2 cellular contexts compared by ENCODE assay signal in the genomic region with DNA sequence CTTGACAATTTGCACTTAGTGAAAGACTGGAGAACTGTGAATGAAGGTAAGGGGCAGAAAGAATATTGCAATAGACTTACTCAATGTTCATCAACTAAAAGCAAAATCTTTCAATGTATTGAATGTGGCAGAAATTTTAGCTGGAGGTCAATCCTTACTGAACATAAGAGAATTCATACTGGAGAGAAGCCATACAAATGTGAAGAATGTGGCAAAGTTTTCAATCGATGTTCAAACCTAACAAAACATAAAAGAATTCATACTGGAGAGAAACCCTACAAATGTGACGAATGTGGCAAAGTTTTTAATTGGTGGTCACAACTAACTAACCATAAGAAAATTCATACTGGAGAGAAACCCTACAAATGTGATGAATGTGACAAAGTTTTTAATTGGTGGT.
TF ChIP-seq lines count a peak whose summit lies in the region.

No MANE protein-coding gene starts in this region.

TF ChIP-seq in IMR-90, 13 proteins besides CTCF, POLR2A, EP300 and RAD21 (continued from another document):
- no peak for TF ChIP-seq MXI1 (IDR thresholded peaks at IDR 0.05; ENCODE audit: borderline replicate concordance, low read depth, low read length)
- TF ChIP-seq, protein P1, sequence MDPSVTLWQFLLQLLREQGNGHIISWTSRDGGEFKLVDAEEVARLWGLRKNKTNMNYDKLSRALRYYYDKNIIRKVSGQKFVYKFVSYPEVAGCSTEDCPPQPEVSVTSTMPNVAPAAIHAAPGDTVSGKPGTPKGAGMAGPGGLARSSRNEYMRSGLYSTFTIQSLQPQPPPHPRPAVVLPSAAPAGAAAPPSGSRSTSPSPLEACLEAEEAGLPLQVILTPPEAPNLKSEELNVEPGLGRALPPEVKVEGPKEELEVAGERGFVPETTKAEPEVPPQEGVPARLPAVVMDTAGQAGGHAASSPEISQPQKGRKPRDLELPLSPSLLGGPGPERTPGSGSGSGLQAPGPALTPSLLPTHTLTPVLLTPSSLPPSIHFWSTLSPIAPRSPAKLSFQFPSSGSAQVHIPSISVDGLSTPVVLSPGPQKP (IDR thresholded peaks at IDR 0.05; ENCODE audit: borderline replicate concordance, low read depth, low read length): no peak
- TF ChIP-seq CHD1 (IDR thresholded peaks at IDR 0.05; ENCODE audit: low read depth, low read length): no peak
- no peak for TF ChIP-seq RFX5 (IDR thresholded peaks at IDR 0.05; ENCODE audit: low read depth, low read length)

TF ChIP-seq in SK-N-SH treated with all-trans-retinoic acid at 6 μM for 48 hours, 23 proteins besides CTCF, POLR2A, EP300 and RAD21 (continued from another document):
- TF ChIP-seq, protein P2, sequence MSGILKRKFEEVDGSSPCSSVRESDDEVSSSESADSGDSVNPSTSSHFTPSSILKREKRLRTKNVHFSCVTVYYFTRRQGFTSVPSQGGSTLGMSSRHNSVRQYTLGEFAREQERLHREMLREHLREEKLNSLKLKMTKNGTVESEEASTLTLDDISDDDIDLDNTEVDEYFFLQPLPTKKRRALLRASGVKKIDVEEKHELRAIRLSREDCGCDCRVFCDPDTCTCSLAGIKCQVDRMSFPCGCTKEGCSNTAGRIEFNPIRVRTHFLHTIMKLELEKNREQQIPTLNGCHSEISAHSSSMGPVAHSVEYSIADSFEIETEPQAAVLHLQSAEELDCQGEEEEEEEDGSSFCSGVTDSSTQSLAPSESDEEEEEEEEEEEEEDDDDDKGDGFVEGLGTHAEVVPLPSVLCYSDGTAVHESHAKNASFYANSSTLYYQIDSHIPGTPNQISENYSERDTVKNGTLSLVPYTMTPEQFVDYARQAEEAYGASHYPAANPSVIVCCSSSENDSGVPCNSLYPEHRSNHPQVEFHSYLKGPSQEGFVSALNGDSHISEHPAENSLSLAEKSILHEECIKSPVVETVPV (CRISPR knock-in tag; IDR thresholded peaks at IDR 0.05): no peak
- no peak for TF ChIP-seq OSR1 (CRISPR knock-in tag; IDR thresholded peaks at IDR 0.05)
- TF ChIP-seq ZFP30 (CRISPR knock-in tag; IDR thresholded peaks at IDR 0.05): no peak
- TF ChIP-seq, protein P3, sequence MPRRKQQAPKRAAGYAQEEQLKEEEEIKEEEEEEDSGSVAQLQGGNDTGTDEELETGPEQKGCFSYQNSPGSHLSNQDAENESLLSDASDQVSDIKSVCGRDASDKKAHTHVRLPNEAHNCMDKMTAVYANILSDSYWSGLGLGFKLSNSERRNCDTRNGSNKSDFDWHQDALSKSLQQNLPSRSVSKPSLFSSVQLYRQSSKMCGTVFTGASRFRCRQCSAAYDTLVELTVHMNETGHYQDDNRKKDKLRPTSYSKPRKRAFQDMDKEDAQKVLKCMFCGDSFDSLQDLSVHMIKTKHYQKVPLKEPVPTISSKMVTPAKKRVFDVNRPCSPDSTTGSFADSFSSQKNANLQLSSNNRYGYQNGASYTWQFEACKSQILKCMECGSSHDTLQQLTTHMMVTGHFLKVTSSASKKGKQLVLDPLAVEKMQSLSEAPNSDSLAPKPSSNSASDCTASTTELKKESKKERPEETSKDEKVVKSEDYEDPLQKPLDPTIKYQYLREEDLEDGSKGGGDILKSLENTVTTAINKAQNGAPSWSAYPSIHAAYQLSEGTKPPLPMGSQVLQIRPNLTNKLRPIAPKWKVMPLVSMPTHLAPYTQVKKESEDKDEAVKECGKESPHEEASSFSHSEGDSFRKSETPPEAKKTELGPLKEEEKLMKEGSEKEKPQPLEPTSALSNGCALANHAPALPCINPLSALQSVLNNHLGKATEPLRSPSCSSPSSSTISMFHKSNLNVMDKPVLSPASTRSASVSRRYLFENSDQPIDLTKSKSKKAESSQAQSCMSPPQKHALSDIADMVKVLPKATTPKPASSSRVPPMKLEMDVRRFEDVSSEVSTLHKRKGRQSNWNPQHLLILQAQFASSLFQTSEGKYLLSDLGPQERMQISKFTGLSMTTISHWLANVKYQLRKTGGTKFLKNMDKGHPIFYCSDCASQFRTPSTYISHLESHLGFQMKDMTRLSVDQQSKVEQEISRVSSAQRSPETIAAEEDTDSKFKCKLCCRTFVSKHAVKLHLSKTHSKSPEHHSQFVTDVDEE (CRISPR knock-in tag; IDR thresholded peaks at IDR 0.05): no peak
